ENCODE assay signal across 21 cellular contexts in the genomic region with DNA sequence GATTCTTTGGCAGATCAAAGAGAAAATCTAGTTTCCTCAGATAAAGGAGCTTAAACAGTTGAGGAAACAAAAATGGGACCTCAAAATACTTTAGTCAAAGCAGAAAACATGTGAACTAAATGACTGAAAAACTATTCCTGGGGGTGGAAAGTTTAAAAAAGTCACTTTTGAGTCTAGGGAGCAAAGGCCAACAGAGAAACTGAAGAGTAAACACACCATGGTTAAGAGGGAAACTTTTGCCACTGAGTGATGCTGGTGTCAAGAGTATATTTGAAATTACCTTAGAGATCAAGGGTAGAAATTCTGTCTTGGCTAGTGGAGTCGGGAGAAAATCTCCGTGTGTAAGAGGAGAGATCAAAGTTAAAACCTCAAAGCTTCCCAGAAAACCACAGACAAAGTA.
DNase-seq lines count a peak whose midpoint lies in the region; ATAC-seq and TF ChIP-seq lines count a peak whose summit lies in the region.
"Had no signal": no experiment of that assay in that cellular context is flagged by ENCODE, and none has a peak within 500 bp of the region (broad histone marks: within the 10 kb centered on the region; RNA-seq: fewer than 3 reads in every experiment).

No MANE protein-coding gene starts in this region.

- H3K9me3 Mint-ChIP-seq in activated T-helper 17 cell treated with anti-CD3 and anti-CD28 coated beads, Interleukin-2, amount 50 U/mL, for 72 hours = peaks cover 6% of the 10 kb centered on the region

- 44% methylated on average over 2 of the region's 2 CpGs for WGBS in hepatocyte (ENCODE audit: low lambda C conversion rate, missing lambda C conversion rate)

- H3K4me3 ChIP-seq in OCI-LY1 (ENCODE audit: low read depth, low read length, poor library complexity, severe bottlenecking) (no peak overlapping the region), hepatocyte (no peak overlapping the region)

- H4K20me1 ChIP-seq in OCI-LY1 (ENCODE audit: insufficient read depth, low read length) = no peaks in the 10 kb centered on the region
- no peaks in the 10 kb centered on the region for H4K20me1 ChIP-seq in hepatocyte (ENCODE audit: insufficient read depth, poor library complexity, severe bottlenecking)

- H3K4me1 Mint-ChIP-seq in activated T-helper 17 cell treated with anti-CD3 and anti-CD28 coated beads, Interleukin-2, amount 50 U/mL, for 72 hours = no peaks in the 10 kb centered on the region
- H3K4me1 Mint-ChIP-seq: B cell had no signal

- no peaks in the 10 kb centered on the region for H3K27me3 ChIP-seq in OCI-LY1 (ENCODE audit: insufficient read depth, low read length)
- H3K27me3 ChIP-seq in hepatocyte = no peaks in the 10 kb centered on the region

- ATAC-seq in activated T-helper 17 cell treated with anti-CD3 and anti-CD28 coated beads, Interleukin-2, amount 50 U/mL, for 72 hours (replicated peaks) = no peak
- ATAC-seq: CD8-positive, alpha-beta T cell had no signal

- H3K27ac ChIP-seq in OCI-LY1 (ENCODE audit: low read depth, low read length, poor library complexity, severe bottlenecking) (no peak overlapping the region), hepatocyte (no peak overlapping the region)
- H3K27ac ChIP-seq: C4-2B had no signal

- no peak overlapping the region for H3K27ac Mint-ChIP-seq in activated T-helper 17 cell treated with anti-CD3 and anti-CD28 coated beads, Interleukin-2, amount 50 U/mL, for 72 hours
- H3K27ac Mint-ChIP-seq: B cell; CD8-positive, alpha-beta T cell had no signal

- no peaks in the 10 kb centered on the region for H3K9me2 ChIP-seq in OCI-LY1 (ENCODE audit: low read depth, low read length)
- H3K9me2 ChIP-seq in hepatocyte (replicated peaks; ENCODE audit: insufficient read depth) = no peaks in the 10 kb centered on the region
- H3K9me2 ChIP-seq: SK-N-SH had no signal

- no peaks in the 10 kb centered on the region for H3K4me1 ChIP-seq in OCI-LY1 (ENCODE audit: insufficient read depth, low read length, severe bottlenecking)
- no peaks in the 10 kb centered on the region for H3K4me1 ChIP-seq in hepatocyte (ENCODE audit: insufficient read depth)

- no peaks in the 10 kb centered on the region for H3F3A ChIP-seq in OCI-LY1 (ENCODE audit: insufficient read depth, low read length)

- no peak overlapping the region for H3K9ac ChIP-seq in OCI-LY1 (ENCODE audit: low read length)
- H3K9ac ChIP-seq: SK-N-SH had no signal

- H3K4me2 ChIP-seq in OCI-LY1 (ENCODE audit: low read length) = no peak overlapping the region
- H3K4me2 ChIP-seq in hepatocyte = no peak overlapping the region
- H3K4me2 ChIP-seq: SK-N-SH had no signal

- no peak overlapping the region for H3K4me3 Mint-ChIP-seq in activated T-helper 17 cell treated with anti-CD3 and anti-CD28 coated beads, Interleukin-2, amount 50 U/mL, for 72 hours
- H3K4me3 Mint-ChIP-seq: B cell; CD8-positive, alpha-beta T cell had no signal

- H3K79me2 ChIP-seq in OCI-LY1 (ENCODE audit: insufficient read depth, low read length) = no peaks in the 10 kb centered on the region
- H3K79me2 ChIP-seq in hepatocyte = no peaks in the 10 kb centered on the region

- H3K36me3 ChIP-seq in OCI-LY1 (ENCODE audit: insufficient read depth, low read length) = no peaks in the 10 kb centered on the region
- no peaks in the 10 kb centered on the region for H3K36me3 ChIP-seq in hepatocyte (replicated peaks; ENCODE audit: insufficient read depth, low read depth)

- TF ChIP-seq CTCF in OCI-LY1 (IDR thresholded peaks at IDR 0.05; ENCODE audit: low read length) (no peak), hepatocyte (IDR thresholded peaks at IDR 0.05; ENCODE audit: poor library complexity) (peak; percentile 22)

- H3K36me3 Mint-ChIP-seq in activated T-helper 17 cell treated with anti-CD3 and anti-CD28 coated beads, Interleukin-2, amount 50 U/mL, for 72 hours (ENCODE audit: low read depth) = no peaks in the 10 kb centered on the region
- H3K36me3 Mint-ChIP-seq: CD8-positive, alpha-beta T cell had no signal

- H3K27me3 Mint-ChIP-seq in activated T-helper 17 cell treated with anti-CD3 and anti-CD28 coated beads, Interleukin-2, amount 50 U/mL, for 72 hours = no peaks in the 10 kb centered on the region
- H3K27me3 Mint-ChIP-seq: B cell had no signal

- H3K9me3 ChIP-seq in OCI-LY1 (ENCODE audit: low read length) (no peaks in the 10 kb centered on the region), hepatocyte (ENCODE audit: low read depth) (no peaks in the 10 kb centered on the region)
- H3K9me3 ChIP-seq: SK-N-SH had no signal

- DNase-seq in HuH-7 (ENCODE audit: low spot score) (peak; percentile 23), hepatocyte (ENCODE audit: low spot score) (peak; percentile 8), cerebellar nuclear complex (lab: John Stamatoyannopoulos, UW) (no peak), A172 (ENCODE audit: low spot score) (no peak), COLO668 (lab: John Stamatoyannopoulos, UW; ENCODE audit: unreplicated experiment) (no peak)
- DNase-seq: Calu3; CD8-positive, alpha-beta T cell; DMS79 treated with DMSO at 0.1 percent for 48 hours; KG1; NCI-H1048; NCI-H1417; NCI-H1694; NCI-H2029 treated with DMSO at 0.1 percent for 48 hours; NCI-H446 treated with DMSO at 0.1 percent for 48 hours; NCI-H526 treated with DMSO at 0.1 percent for 48 hours; SK-N-SH; SW 1271 had no signal

- peak overlapping the region; percentile 33; the same call in 1 of the 2 replicates for H2AFZ ChIP-seq in OCI-LY1 (ENCODE audit: low read length)
- H2AFZ ChIP-seq in hepatocyte = no peak overlapping the region

Comparison
In these comparisons a context has a peak if more than half of its experiments do, and no peak if none do; other contexts are left out.
1. DNase-seq: peak in HuH-7 (single experiment) and hepatocyte (single experiment); none in cerebellar nuclear complex (0 of 2), A172 (single experiment) and COLO668 (single experiment).